In the genomic region with DNA sequence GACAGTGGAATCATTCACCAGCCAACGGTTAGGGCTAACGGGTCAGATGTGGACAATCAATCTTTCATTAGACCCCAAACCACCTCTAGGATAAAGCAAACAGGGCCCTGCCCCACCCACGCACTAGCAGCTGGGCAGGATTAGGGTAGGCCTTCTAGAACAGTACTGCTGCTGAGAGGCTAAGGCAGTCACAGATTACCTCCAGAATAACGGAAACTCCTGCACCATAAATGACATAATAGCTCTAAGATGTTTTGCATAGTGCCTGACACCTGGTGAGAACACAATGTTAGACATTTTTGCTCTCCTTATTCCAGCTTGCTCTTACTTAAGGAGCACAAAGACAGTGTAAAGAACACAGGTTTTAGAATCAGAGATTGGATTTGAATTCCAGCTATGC, we compare ENCODE assay signal across 10 cellular contexts. TPM values are rescaled to one million over a fixed set of nuclear protein-coding genes. Genes with fewer than 3 reads are reported as not detected.
DNase-seq lines count a peak whose midpoint lies in the region; ATAC-seq and TF ChIP-seq lines count a peak whose summit lies in the region.
"Had no signal": no experiment of that assay in that cellular context is flagged by ENCODE, and none has a peak within 500 bp of the region (broad histone marks: within the 10 kb centered on the region; RNA-seq: fewer than 3 reads in every experiment).

No MANE protein-coding gene starts in this region.

- H3K9me3 ChIP-seq in tibial artery, result no peaks in the 10 kb centered on the region

- H3K27me3 Mint-ChIP-seq in activated naive CD4-positive, alpha-beta T cell treated with anti-CD3 and anti-CD28 coated beads, Interleukin-2, amount 10 ng/mL, durations not matched to agents 7 days and 5 days, result peaks cover 25% of the 10 kb centered on the region
- peaks cover 20% of the 10 kb centered on the region for H3K27me3 Mint-ChIP-seq in activated naive CD8-positive, alpha-beta T cell treated with anti-CD3 and anti-CD28 coated beads, Interleukin-2, amount 10 ng/mL, durations not matched to agents 7 days and 5 days

- TF ChIP-seq CTCF in tibial artery (IDR thresholded peaks at IDR 0.05), result no peak

- H3K36me3 Mint-ChIP-seq in activated naive CD4-positive, alpha-beta T cell treated with anti-CD3 and anti-CD28 coated beads, Interleukin-2, amount 10 ng/mL, durations not matched to agents 7 days and 5 days, result peaks cover 14% of the 10 kb centered on the region
- no peaks in the 10 kb centered on the region for H3K36me3 Mint-ChIP-seq in activated naive CD4-positive, alpha-beta T cell treated with anti-CD3 and anti-CD28 coated beads, Interleukin-2, amount 50 U/mL, for 72 hours
- peaks cover 9% of the 10 kb centered on the region for H3K36me3 Mint-ChIP-seq in activated naive CD8-positive, alpha-beta T cell treated with anti-CD3 and anti-CD28 coated beads, Interleukin-2, amount 10 ng/mL, durations not matched to agents 7 days and 5 days

- H3K27ac Mint-ChIP-seq in activated naive CD4-positive, alpha-beta T cell treated with anti-CD3 and anti-CD28 coated beads, Interleukin-2, amount 10 ng/mL, durations not matched to agents 7 days and 5 days, result peak overlapping the region; percentile 36
- H3K27ac Mint-ChIP-seq in activated naive CD4-positive, alpha-beta T cell treated with anti-CD3 and anti-CD28 coated beads, Interleukin-2, amount 50 U/mL, for 72 hours, result no peak overlapping the region
- H3K27ac Mint-ChIP-seq in activated naive CD8-positive, alpha-beta T cell treated with anti-CD3 and anti-CD28 coated beads, Interleukin-2, amount 10 ng/mL, durations not matched to agents 7 days and 5 days, result no peak overlapping the region

- intact Hi-C loops in tibial artery (cut with DNase I; ENCODE audit: low total_unique reads), result no loop called here

- POLR2A ChIA-PET in activated naive CD8-positive, alpha-beta T cell treated with anti-CD3 and anti-CD28 coated beads, Interleukin-2, amount 10 ng/mL, durations not matched to agents 7 days and 5 days (lab: Charles Lee), result interaction anchor here (0.8 to 1.9 kb wide), 6 partner anchors 11 to 181 kb away, joined by 3 to 7 read pairs (median 4); partner anchors contain the start of genes TMEM126A and TMEM126B

- H3K27ac ChIP-seq in tibial artery, result peak overlapping the region; percentile 74 to 79
- H3K27ac ChIP-seq: C4-2B had no signal

- DNase-seq in activated naive CD4-positive, alpha-beta T cell treated with anti-CD3 and anti-CD28 coated beads, Interleukin-2, amount 10 ng/mL, durations not matched to agents 7 days and 5 days, result peak; percentile 28
- DNase-seq in activated naive CD4-positive, alpha-beta T cell treated with anti-CD3 and anti-CD28 coated beads, Interleukin-2, amount 50 U/mL, for 72 hours (ENCODE audit: low spot score in 2 of 2), result no peak
- DNase-seq in activated naive CD8-positive, alpha-beta T cell treated with anti-CD3 and anti-CD28 coated beads, Interleukin-2, amount 10 ng/mL, durations not matched to agents 7 days and 5 days, result no peak
- DNase-seq in tibial artery (no peak), NCI-H2196 treated with DMSO at 0.1 percent for 48 hours (lab: John Stamatoyannopoulos, UW; ENCODE audit: unreplicated experiment) (no peak), GDM1 (lab: John Stamatoyannopoulos, UW) (no peak)
- DNase-seq: activated CD4-positive, CD25-positive, alpha-beta regulatory T cell treated with anti-CD3 and anti-CD28 coated beads, Interleukin-2, amount 50 U/mL, for 72 hours had no signal

- CTCF ChIA-PET in activated naive CD4-positive, alpha-beta T cell treated with anti-CD3 and anti-CD28 coated beads, Interleukin-2, amount 10 ng/mL, durations not matched to agents 7 days and 5 days (lab: Charles Lee), result interaction anchor here (0.8 to 3.1 kb wide), 5 partner anchors 16 to 1228 kb away, joined by 3 to 26 read pairs (median 4); partner anchors contain the start of gene CCDC83

- H3K27me3 ChIP-seq in tibial artery, result no peaks in the 10 kb centered on the region

- no peaks in the 10 kb centered on the region for H3K9me3 Mint-ChIP-seq in activated naive CD4-positive, alpha-beta T cell treated with anti-CD3 and anti-CD28 coated beads, Interleukin-2, amount 10 ng/mL, durations not matched to agents 7 days and 5 days
- no peaks in the 10 kb centered on the region for H3K9me3 Mint-ChIP-seq in activated naive CD4-positive, alpha-beta T cell treated with anti-CD3 and anti-CD28 coated beads, Interleukin-2, amount 50 U/mL, for 72 hours
- H3K9me3 Mint-ChIP-seq in activated naive CD8-positive, alpha-beta T cell treated with anti-CD3 and anti-CD28 coated beads, Interleukin-2, amount 10 ng/mL, durations not matched to agents 7 days and 5 days, result no peaks in the 10 kb centered on the region

- peaks cover 0 to 43% (median 22%) of the 10 kb centered on the region in 4 donors for H3K4me1 ChIP-seq in tibial artery

- peak overlapping the region; percentile 90 for H3K4me3 Mint-ChIP-seq in activated naive CD4-positive, alpha-beta T cell treated with anti-CD3 and anti-CD28 coated beads, Interleukin-2, amount 10 ng/mL, durations not matched to agents 7 days and 5 days
- peak overlapping the region; percentile 88 for H3K4me3 Mint-ChIP-seq in activated naive CD8-positive, alpha-beta T cell treated with anti-CD3 and anti-CD28 coated beads, Interleukin-2, amount 10 ng/mL, durations not matched to agents 7 days and 5 days

- H3K4me3 ChIP-seq in tibial artery, result peak overlapping the region; percentile 67 to 72

- H3K4me1 Mint-ChIP-seq in activated naive CD4-positive, alpha-beta T cell treated with anti-CD3 and anti-CD28 coated beads, Interleukin-2, amount 10 ng/mL, durations not matched to agents 7 days and 5 days, result peaks cover 49% of the 10 kb centered on the region
- peaks cover 24% of the 10 kb centered on the region for H3K4me1 Mint-ChIP-seq in activated naive CD8-positive, alpha-beta T cell treated with anti-CD3 and anti-CD28 coated beads, Interleukin-2, amount 10 ng/mL, durations not matched to agents 7 days and 5 days

- no peaks in the 10 kb centered on the region for H3K36me3 ChIP-seq in tibial artery

- no peak for ATAC-seq in activated naive CD4-positive, alpha-beta T cell treated with anti-CD3 and anti-CD28 coated beads, Interleukin-2, amount 50 U/mL, for 72 hours
- ATAC-seq in HG02981 (IDR thresholded peaks at IDR 0.05; ENCODE audit: unreplicated experiment) (peak; percentile 52), HG03442 (IDR thresholded peaks at IDR 0.05; ENCODE audit: unreplicated experiment) (no peak)
- ATAC-seq in activated naive CD8-positive, alpha-beta T cell treated with anti-CD3 and anti-CD28 coated beads, Interleukin-2, amount 10 ng/mL, durations not matched to agents 7 days and 5 days (ENCODE audit: low read depth), result no peak

RNA-seq across cellular contexts. Expression of gene SYTL2, which starts 1.8 kb away (rescaled TPM):
- total RNA-seq in activated naive CD4-positive, alpha-beta T cell treated with anti-CD3 and anti-CD28 coated beads, Interleukin-2, amount 50 U/mL, for 72 hours, result 1 to 10 TPM; 4.6 to 7.5 TPM
- total RNA-seq in activated naive CD8-positive, alpha-beta T cell treated with anti-CD3 and anti-CD28 coated beads, Interleukin-2, amount 10 ng/mL, durations not matched to agents 7 days and 5 days, result 10 to 100 TPM; 28.7 to 39.3 TPM

RNA-seq across cellular contexts. Expression of gene CCDC83, which starts 46.0 kb away (rescaled TPM):
- under 1 TPM in 1 of 2 donors, not detected in 1; 0.19 TPM for total RNA-seq in activated naive CD4-positive, alpha-beta T cell treated with anti-CD3 and anti-CD28 coated beads, Interleukin-2, amount 50 U/mL, for 72 hours
- total RNA-seq in activated naive CD8-positive, alpha-beta T cell treated with anti-CD3 and anti-CD28 coated beads, Interleukin-2, amount 10 ng/mL, durations not matched to agents 7 days and 5 days, result not detected
